Comparison of ENCODE assay signal across 8 cellular contexts in the genomic region with DNA sequence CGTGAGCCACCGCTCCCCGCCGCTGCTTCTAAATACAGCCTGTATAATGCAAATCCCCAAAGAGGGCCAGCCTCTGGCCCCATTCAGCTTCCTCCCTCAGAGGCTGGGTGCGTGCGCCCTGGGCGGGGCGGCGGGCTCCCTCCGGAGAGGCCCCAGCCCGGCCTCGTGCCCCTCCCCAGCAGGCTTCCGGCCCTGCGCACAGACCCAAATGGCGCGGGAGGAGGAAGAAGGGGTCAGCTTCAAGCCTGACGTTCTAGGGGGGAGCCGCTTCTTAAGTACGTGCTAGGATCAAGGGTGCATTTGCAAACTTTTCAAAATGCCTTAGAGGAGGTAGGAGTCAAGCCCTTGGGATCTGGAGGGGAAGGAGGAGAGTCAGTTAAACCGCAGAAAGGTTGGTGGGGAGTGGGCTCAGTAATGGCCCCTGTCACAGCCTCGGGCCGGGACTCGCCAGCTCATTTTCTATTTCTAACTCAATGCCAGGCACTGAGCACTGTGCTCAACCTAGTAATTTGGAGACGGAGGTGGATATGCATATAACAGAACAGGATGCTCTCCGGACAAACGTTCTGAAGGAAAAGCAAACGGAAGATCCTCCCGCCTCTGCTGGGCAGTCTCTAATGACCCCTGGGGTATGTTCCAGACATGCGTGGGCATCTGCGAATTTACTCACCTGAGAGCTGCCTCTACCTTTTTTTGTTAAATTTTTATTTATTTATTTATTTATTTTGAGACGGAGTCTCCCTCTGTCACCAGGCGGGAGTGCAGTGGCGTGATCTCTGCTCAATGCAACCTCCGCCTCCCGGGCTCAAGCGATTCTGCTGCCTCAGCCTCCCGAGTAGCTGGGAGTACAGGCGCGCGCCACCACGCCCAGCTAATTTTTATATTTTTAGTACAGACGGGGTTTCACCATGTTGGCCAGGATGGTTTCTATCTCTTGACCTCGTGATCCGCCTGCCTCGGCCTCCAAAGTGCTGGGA. TPM values are rescaled to one million over a fixed set of nuclear protein-coding genes. Genes with fewer than 3 reads are reported as not detected.
A peak's percentile ranks its signal among the peaks of the same experiment; 100 is the strongest.
DNase-seq lines count a peak whose midpoint lies in the region; ATAC-seq, FAIRE-seq and TF ChIP-seq lines count a peak whose summit lies in the region.

No MANE protein-coding gene starts in this region.

- WGBS in stomach, 5 donors, result 59 to 89% (median 72%) methylated on average over 41 to 45 of the region's 45 CpGs

- TF ChIP-seq POLR2A in GM12891 (IDR thresholded peaks at IDR 0.05; ENCODE audit: low read depth, low read length), result peak; percentile 96
- TF ChIP-seq POLR2A in stomach (IDR thresholded peaks at IDR 0.05), result no peak

- H3K36me3 ChIP-seq in mucosa of descending colon (ENCODE audit: low read depth), result no peaks in the 10 kb centered on the region
- no peaks in the 10 kb centered on the region for H3K36me3 ChIP-seq in stomach

- TF ChIP-seq CTCF in mucosa of descending colon (IDR thresholded peaks at IDR 0.05) (no peak), stomach (IDR thresholded peaks at IDR 0.05) (no peak)

- intact Hi-C loops in mucosa of descending colon (cut with DNase I, micrococcal nuclease), result no loop called here
- intact Hi-C loops in stomach (cut with DNase I; ENCODE audit: low total_unique reads), result loop anchor here (10.0 kb wide), 1 partner anchor 56 kb away; no protein-coding TSS in a partner anchor

- peak overlapping the region in 4 of 5 donors; percentile 58 to 90 (median 74) for H3K27ac ChIP-seq in stomach

- peak overlapping the region; percentile 92 for H3K4me3 Mint-ChIP-seq in activated naive CD4-positive, alpha-beta T cell treated with anti-CD3 and anti-CD28 coated beads, Interleukin-2, amount 50 U/mL, for 24 hours

- H3K4me3 ChIP-seq in mucosa of descending colon (no peak overlapping the region), stomach (peak overlapping the region; percentile 13 to 38 (median 25))

- H3K36me3 Mint-ChIP-seq in activated naive CD4-positive, alpha-beta T cell treated with anti-CD3 and anti-CD28 coated beads, Interleukin-2, amount 50 U/mL, for 24 hours, result no peaks in the 10 kb centered on the region

- H3K27ac Mint-ChIP-seq in activated naive CD4-positive, alpha-beta T cell treated with anti-CD3 and anti-CD28 coated beads, Interleukin-2, amount 50 U/mL, for 24 hours, result peak overlapping the region; percentile 85

- peaks cover 24% of the 10 kb centered on the region for H3K4me1 Mint-ChIP-seq in activated naive CD4-positive, alpha-beta T cell treated with anti-CD3 and anti-CD28 coated beads, Interleukin-2, amount 50 U/mL, for 24 hours

- H3K9me3 ChIP-seq in mucosa of descending colon (no peaks in the 10 kb centered on the region), stomach (no peaks in the 10 kb centered on the region)

- H3K27me3 Mint-ChIP-seq in activated naive CD4-positive, alpha-beta T cell treated with anti-CD3 and anti-CD28 coated beads, Interleukin-2, amount 50 U/mL, for 24 hours, result no peaks in the 10 kb centered on the region

- ATAC-seq in HG02642 (IDR thresholded peaks at IDR 0.05; ENCODE audit: poor library complexity, unreplicated experiment) (peak; percentile 96), mucosa of descending colon (peak; percentile 91)

- H3K4me1 ChIP-seq in mucosa of descending colon (ENCODE audit: low read depth), result no peaks in the 10 kb centered on the region
- peaks cover 15 to 47% (median 22%) of the 10 kb centered on the region in 4 donors for H3K4me1 ChIP-seq in stomach

- no peaks in the 10 kb centered on the region for H3K27me3 ChIP-seq in stomach

- no peaks in the 10 kb centered on the region for H3K9me3 Mint-ChIP-seq in activated naive CD4-positive, alpha-beta T cell treated with anti-CD3 and anti-CD28 coated beads, Interleukin-2, amount 50 U/mL, for 24 hours

- peak; percentile 87 for DNase-seq in GM12891 (ENCODE audit: insufficient read length, low spot score)
- DNase-seq in OCI-M1 (lab: John Stamatoyannopoulos, UW), result peak; percentile 58
- peak in 2 of 3 donors; percentile 76 to 86 for DNase-seq in mucosa of descending colon
- DNase-seq in stomach, result peak; percentile 72
- DNase-seq in globus pallidus (ENCODE audit: low spot score), result no peak
- no peak for DNase-seq in occipital lobe (lab: John Stamatoyannopoulos, UW)

- peak; percentile 94 for FAIRE-seq in GM12891 (lab: Jason Lieb, UNC)

- TF ChIP-seq EP300 in stomach (IDR thresholded peaks at IDR 0.05), result no peak

TF ChIP-seq in GM12891, 5 proteins besides CTCF, POLR2A, EP300 and RAD21:
- TF ChIP-seq SPI1 (IDR thresholded peaks at IDR 0.05; ENCODE audit: low read depth, low read length) (peak; percentile 57), TAF1 (IDR thresholded peaks at IDR 0.05; ENCODE audit: low read depth, low read length) (peak; percentile 77), POLR2AphosphoS5 (IDR thresholded peaks at IDR 0.05; ENCODE audit: low read depth, low read length) (peak; percentile 94), PAX5 (IDR thresholded peaks at IDR 0.05; ENCODE audit: insufficient read depth, low read length, severe bottlenecking) (no peak), POU2F2 (IDR thresholded peaks at IDR 0.05; ENCODE audit: low read depth, low read length) (peak; percentile 68; the same call in 1 of the 2 replicates)

RNA-seq across cellular contexts. Expression of a gene that starts 32.3 kb away (rescaled TPM):
- polyA plus RNA-seq in GM12891 (2012; ENCODE audit: low read depth, missing spikeins), result 15.5 TPM
- total RNA-seq in mucosa of descending colon (1 to 10 TPM; 3.6 to 5.2 (median 3.8) TPM), stomach (10 to 100 TPM in 1 of 5 donors, 1 to 10 TPM in 1, not detected in 3; 2.2 to 26.2 TPM), occipital lobe (0.31 TPM)
- 1 to 10 TPM; 2.0 to 5.2 (median 5.0) TPM for polyA plus RNA-seq in stomach

Comparison
In these comparisons a context has a peak if more than half of its experiments do, and no peak if none do; other contexts are left out.
1. DNase-seq: peak in GM12891 (single experiment), OCI-M1 (single experiment), mucosa of descending colon (2 of 3) and stomach (single experiment); none in globus pallidus (single experiment) and occipital lobe (single experiment).